12 cellular contexts compared by ENCODE assay signal in genomic region chr15:67176195-67176971, GRCh38.
A peak's percentile ranks its signal among the peaks of the same experiment; 100 is the strongest.
DNase-seq lines count a peak whose midpoint lies in the region; ATAC-seq, FAIRE-seq and TF ChIP-seq lines count a peak whose summit lies in the region.
"Had no signal": no experiment of that assay in that cellular context is flagged by ENCODE, and none has a peak within 500 bp of the region (broad histone marks: within the 10 kb centered on the region; RNA-seq: fewer than 3 reads in every experiment).

No MANE protein-coding gene starts in this region.

- H3K4me3 Mint-ChIP-seq in activated naive CD8-positive, alpha-beta T cell treated with anti-CD3 and anti-CD28 coated beads, Interleukin-2, amount 10 ng/mL, durations not matched to agents 7 days and 5 days = no peak overlapping the region
- no peak overlapping the region for H3K4me3 Mint-ChIP-seq in activated naive CD8-positive, alpha-beta T cell treated with anti-CD3 and anti-CD28 coated beads for 36 hours

- peak; percentile 78 for FAIRE-seq in urothelium cell line (lab: Jason Lieb, UNC)
- FAIRE-seq: islet of Langerhans had no signal

- peaks cover 12% of the 10 kb centered on the region for H3K4me1 Mint-ChIP-seq in activated naive CD8-positive, alpha-beta T cell treated with anti-CD3 and anti-CD28 coated beads, Interleukin-2, amount 10 ng/mL, durations not matched to agents 7 days and 5 days
- H3K4me1 Mint-ChIP-seq in activated naive CD8-positive, alpha-beta T cell treated with anti-CD3 and anti-CD28 coated beads for 36 hours = peaks cover 25% of the 10 kb centered on the region

- H3K9me3 Mint-ChIP-seq in activated naive CD8-positive, alpha-beta T cell treated with anti-CD3 and anti-CD28 coated beads, Interleukin-2, amount 10 ng/mL, durations not matched to agents 7 days and 5 days = no peaks in the 10 kb centered on the region
- H3K9me3 Mint-ChIP-seq in activated naive CD8-positive, alpha-beta T cell treated with anti-CD3 and anti-CD28 coated beads for 36 hours = no peaks in the 10 kb centered on the region

- no peak for TF ChIP-seq POLR2A in testis (IDR thresholded peaks at IDR 0.05)

- peak; percentile 10 for DNase-seq in activated naive CD8-positive, alpha-beta T cell treated with anti-CD3 and anti-CD28 coated beads, Interleukin-2, amount 10 ng/mL, durations not matched to agents 7 days and 5 days
- DNase-seq in activated naive CD8-positive, alpha-beta T cell treated with anti-CD3 and anti-CD28 coated beads for 36 hours = no peak
- DNase-seq in adipocyte (ENCODE audit: low read depth) = no peak
- DNase-seq in mesenteric fat pad (ENCODE audit: low spot score) = peak; percentile 82
- DNase-seq in urothelium cell line (ENCODE audit: low spot score) = peak; percentile 62
- DNase-seq in T1000 (lab: John Stamatoyannopoulos, UW) = no peak
- DNase-seq in testis = no peak
- DNase-seq: activated gamma-delta T cell treated with Interleukin-2 at 50 U/mL for 16 hours, DND-41, NCI-H2081 had no signal

- intact Hi-C loops in testis (cut with DNase I; ENCODE audit: low total_unique reads) = no loop called here

- TF ChIP-seq CTCF in testis (IDR thresholded peaks at IDR 0.05) = no peak

- ATAC-seq in activated naive CD8-positive, alpha-beta T cell treated with anti-CD3 and anti-CD28 coated beads, Interleukin-2, amount 10 ng/mL, durations not matched to agents 7 days and 5 days (ENCODE audit: low read depth) = no peak
- no peak for ATAC-seq in HG02981 (IDR thresholded peaks at IDR 0.05; ENCODE audit: unreplicated experiment)

- H3K27ac ChIP-seq in testis = no peak overlapping the region

- POLR2A ChIA-PET in activated naive CD8-positive, alpha-beta T cell treated with anti-CD3 and anti-CD28 coated beads, Interleukin-2, amount 10 ng/mL, durations not matched to agents 7 days and 5 days (lab: Charles Lee) = no interaction called here

- peak overlapping the region; percentile 30 for H3K4me3 ChIP-seq in adipocyte (ENCODE audit: low read length)
- no peak overlapping the region for H3K4me3 ChIP-seq in testis

- H3K9ac ChIP-seq in adipocyte (ENCODE audit: low read length) = no peak overlapping the region

- H3K27me3 ChIP-seq in adipocyte (replicated peaks; ENCODE audit: control insufficient read depth, insufficient read depth, low read length) (no peaks in the 10 kb centered on the region), testis (no peaks in the 10 kb centered on the region)

- peaks cover 51% of the 10 kb centered on the region for H3K36me3 ChIP-seq in adipocyte (ENCODE audit: control insufficient read depth, insufficient read depth, low read length, severe bottlenecking)
- no peaks in the 10 kb centered on the region for H3K36me3 ChIP-seq in testis (ENCODE audit: low read depth, missing control alignments)

- peaks cover 2% of the 10 kb centered on the region for H3K36me3 Mint-ChIP-seq in activated naive CD8-positive, alpha-beta T cell treated with anti-CD3 and anti-CD28 coated beads, Interleukin-2, amount 10 ng/mL, durations not matched to agents 7 days and 5 days
- peaks cover 17% of the 10 kb centered on the region for H3K36me3 Mint-ChIP-seq in activated naive CD8-positive, alpha-beta T cell treated with anti-CD3 and anti-CD28 coated beads for 36 hours

- peak overlapping the region; percentile 49 for H3K27ac Mint-ChIP-seq in activated naive CD8-positive, alpha-beta T cell treated with anti-CD3 and anti-CD28 coated beads, Interleukin-2, amount 10 ng/mL, durations not matched to agents 7 days and 5 days
- H3K27ac Mint-ChIP-seq in activated naive CD8-positive, alpha-beta T cell treated with anti-CD3 and anti-CD28 coated beads for 36 hours = no peak overlapping the region

- H3K27me3 Mint-ChIP-seq in activated naive CD8-positive, alpha-beta T cell treated with anti-CD3 and anti-CD28 coated beads, Interleukin-2, amount 10 ng/mL, durations not matched to agents 7 days and 5 days = no peaks in the 10 kb centered on the region
- no peaks in the 10 kb centered on the region for H3K27me3 Mint-ChIP-seq in activated naive CD8-positive, alpha-beta T cell treated with anti-CD3 and anti-CD28 coated beads for 36 hours

- peaks cover 41% of the 10 kb centered on the region for H3K4me1 ChIP-seq in adipocyte (ENCODE audit: control insufficient read depth, insufficient read depth, low read length)
- no peaks in the 10 kb centered on the region for H3K4me1 ChIP-seq in testis

- H3K9me3 ChIP-seq in adipocyte (ENCODE audit: control insufficient read depth, low read length) (no peaks in the 10 kb centered on the region), testis (no peaks in the 10 kb centered on the region)

- WGBS in testis, 2 donors = 83 to 86% methylated on average over 14 of the region's 14 CpGs

Comparison
In these comparisons a context has a peak if more than half of its experiments do, and no peak if none do; other contexts are left out.
1. DNase-seq: peak in activated naive CD8-positive, alpha-beta T cell treated with anti-CD3 and anti-CD28 coated beads, Interleukin-2, amount 10 ng/mL, durations not matched to agents 7 days and 5 days (single experiment), mesenteric fat pad (single experiment) and urothelium cell line (single experiment); none in activated naive CD8-positive, alpha-beta T cell treated with anti-CD3 and anti-CD28 coated beads for 36 hours (single experiment), adipocyte (single experiment), T1000 (single experiment) and testis (single experiment).